ENCODE assay signal across 10 cellular contexts in genomic region chr12:6957741-6958608, GRCh38. TPM values are rescaled to one million over a fixed set of nuclear protein-coding genes. Genes with fewer than 3 reads are reported as not detected.
DNase-seq lines count a peak whose midpoint lies in the region; ATAC-seq and TF ChIP-seq lines count a peak whose summit lies in the region.
"Had no signal": no experiment of that assay in that cellular context is flagged by ENCODE, and none has a peak within 500 bp of the region (broad histone marks: within the 10 kb centered on the region; RNA-seq: fewer than 3 reads in every experiment).

No MANE protein-coding gene starts in this region.

- H3K4me3 ChIP-seq in GM06990 (replicated peaks; ENCODE audit: low read depth, low read length) (peak overlapping the region; percentile 35), mammary epithelial cell (replicated peaks in 1 of 3; ENCODE audit: insufficient read depth in 1 of 3, low read depth in 2 of 3, low read length in 3 of 3) (no peak overlapping the region), neuronal stem cell (ENCODE audit: low read length in 2 of 2) (no peak overlapping the region), PC-3 (ENCODE audit: low read length) (no peak overlapping the region)

- H3K4ac ChIP-seq in neuronal stem cell (ENCODE audit: low read length) = no peak overlapping the region

- H3K4me2 ChIP-seq in mammary epithelial cell (ENCODE audit: insufficient read depth, low read depth, low read length) (peak overlapping the region; percentile 9), neuronal stem cell (ENCODE audit: insufficient read depth, low read length, poor library complexity, severe bottlenecking) (no peak overlapping the region), PC-3 (ENCODE audit: low read length) (no peak overlapping the region)

- no peaks in the 10 kb centered on the region for H3F3A ChIP-seq in PC-3 (ENCODE audit: low read length, unreplicated experiment)

- no peak overlapping the region for H4K8ac ChIP-seq in neuronal stem cell (ENCODE audit: low read depth, low read length)

- intact Hi-C loops in mammary epithelial cell (cut with micrococcal nuclease) (no loop called here), PC-3 (cut with micrococcal nuclease) (no loop called here)

- ATAC-seq in GM18517 (IDR thresholded peaks at IDR 0.05; ENCODE audit: unreplicated experiment) = no peak
- ATAC-seq in PC-3 = no peak

- dilution Hi-C loops in mammary epithelial cell (cut with HindIII; ENCODE audit: low sequenced_read_pairs) = no loop called here

- CTCF ChIA-PET in mammary epithelial cell (lab: Charles Lee; ENCODE audit: low non-redundant PET) (interaction anchor here (0.5 kb wide), 1 partner anchor 61 kb away, joined by 4 read pairs; no protein-coding TSS in a partner anchor), PC-3 (lab: Charles Lee) (no interaction called here)

- H3K27ac ChIP-seq in KOPT-K1 (ENCODE audit: low read depth, low read length, poor library complexity, severe bottlenecking) (peak overlapping the region; percentile 97), mammary epithelial cell (ENCODE audit: insufficient read depth, low read depth, low read length) (no peak overlapping the region), neuronal stem cell (replicated peaks; ENCODE audit: low read length) (no peak overlapping the region), PC-3 (ENCODE audit: low read length) (no peak overlapping the region)

- TF ChIP-seq CTCF in GM06990 (IDR thresholded peaks at IDR 0.05; ENCODE audit: insufficient read depth, low read length, poor library complexity, severe bottlenecking) = no peak
- TF ChIP-seq CTCF in mammary epithelial cell (conservative IDR thresholded peaks at IDR 0.05 in 1 of 2, IDR thresholded peaks at IDR 0.05 in 1 of 2; ENCODE audit: extremely low read depth in 1 of 2, insufficient read depth in 1 of 2, low read depth in 1 of 2, low read length in 2 of 2) = no peak
- TF ChIP-seq CTCF in PC-3 (conservative IDR thresholded peaks at IDR 0.05; ENCODE audit: low read depth, low read length) = no peak

- BruUV-seq in mammary epithelial cell (replicated peaks; lab: Mats Ljungman, UMichigan) (no TSS peak), PC-3 (replicated peaks; lab: Mats Ljungman, UMichigan) (no TSS peak)

- peak overlapping the region; percentile 81 for H2AK5ac ChIP-seq in neuronal stem cell (ENCODE audit: low read depth, low read length)

- WGBS in mammary epithelial cell (ENCODE audit: low coverage, missing lambda C conversion rate) = 69% methylated on average over 18 of the region's 28 CpGs
- no CpG with 5 or more reads among the region's 28 CpGs for WGBS in neuronal stem cell (ENCODE audit: extremely low coverage in 2 of 2, insufficient read length in 2 of 2, insufficient replicate concordance in 1 of 2), 2 donors

- H3K9ac ChIP-seq in mammary epithelial cell (ENCODE audit: insufficient read depth, low read length) = no peak overlapping the region
- H3K9ac ChIP-seq in neuronal stem cell (ENCODE audit: low read depth, low read length, poor library complexity) = no peak overlapping the region
- no peak overlapping the region for H3K9ac ChIP-seq in PC-3 (ENCODE audit: low read length)

- no peaks in the 10 kb centered on the region for H3K9me2 ChIP-seq in PC-3 (replicated peaks; ENCODE audit: low read length)

- no peaks in the 10 kb centered on the region for H4K20me1 ChIP-seq in mammary epithelial cell (ENCODE audit: insufficient read depth, low read length)
- no peaks in the 10 kb centered on the region for H4K20me1 ChIP-seq in PC-3 (ENCODE audit: low read length)

- H3K4me1 ChIP-seq in mammary epithelial cell (ENCODE audit: insufficient read depth, low read length) (peaks cover 35% of the 10 kb centered on the region), neuronal stem cell (ENCODE audit: control insufficient read depth in 2 of 2, insufficient read depth in 1 of 2, low read depth in 1 of 2, low read length in 2 of 2) (peaks cover 15 to 31% of the 10 kb centered on the region in 2 donors), PC-3 (ENCODE audit: insufficient read depth, low read length) (peaks cover 14% of the 10 kb centered on the region)

- H3K79me1 ChIP-seq in neuronal stem cell (ENCODE audit: low read depth, low read length) = no peaks in the 10 kb centered on the region

- no peak overlapping the region for H2BK15ac ChIP-seq in neuronal stem cell (ENCODE audit: low read length)

- H3K27me3 ChIP-seq in GM06990 (replicated peaks; ENCODE audit: control insufficient read depth, insufficient read depth, low read length) (no peaks in the 10 kb centered on the region), mammary epithelial cell (ENCODE audit: insufficient read depth, low read length) (no peaks in the 10 kb centered on the region), neuronal stem cell (ENCODE audit: control insufficient read depth in 3 of 3, insufficient read depth in 3 of 3, low read depth in 1 of 3, low read length in 3 of 3) (no peaks in the 10 kb centered on the region), PC-3 (ENCODE audit: low read length) (no peaks in the 10 kb centered on the region)

- peak overlapping the region; percentile 40 for H3K23ac ChIP-seq in neuronal stem cell (ENCODE audit: low read depth, low read length, poor library complexity)

- POLR2A ChIA-PET in PC-3 (lab: Charles Lee; ENCODE audit: unreplicated experiment) = no interaction called here

- in situ Hi-C loops in mammary epithelial cell (cut with MboI; ENCODE audit: low sequenced_read_pairs in 2 of 2) = no loop called here

- no peaks in the 10 kb centered on the region for H3K9me3 ChIP-seq in KOPT-K1 (ENCODE audit: insufficient read depth, low read length, poor library complexity, severe bottlenecking)
- H3K9me3 ChIP-seq in mammary epithelial cell (replicated peaks; ENCODE audit: insufficient read depth, low read length) = no peaks in the 10 kb centered on the region
- no peaks in the 10 kb centered on the region for H3K9me3 ChIP-seq in neuronal stem cell (replicated peaks in 1 of 2; ENCODE audit: control insufficient read depth in 2 of 2, insufficient read depth in 1 of 2, low read depth in 1 of 2, low read length in 2 of 2)
- no peaks in the 10 kb centered on the region for H3K9me3 ChIP-seq in PC-3 (ENCODE audit: low read length)

- DNase-seq in GM06990 (ENCODE audit: extremely low read depth, insufficient read length) = no peak
- no peak for DNase-seq in mammary epithelial cell
- no peak for DNase-seq in neuronal stem cell (ENCODE audit: low spot score)
- DNase-seq in HCEC 1CT = no peak
- DNase-seq in PC-3 = no peak
- no peak for DNase-seq in NCI-H748 (lab: John Stamatoyannopoulos, UW; ENCODE audit: unreplicated experiment)
- DNase-seq: erythroblast had no signal

- no peak overlapping the region for H2BK120ac ChIP-seq in neuronal stem cell (ENCODE audit: low read depth, low read length)

- no peak overlapping the region for H3K14ac ChIP-seq in neuronal stem cell (ENCODE audit: low read length)

- H2AFZ ChIP-seq in mammary epithelial cell (ENCODE audit: low read depth, low read length) = peak overlapping the region; percentile 8
- H2AFZ ChIP-seq in neuronal stem cell (ENCODE audit: low read length) = peak overlapping the region; percentile 91
- H2AFZ ChIP-seq in PC-3 (ENCODE audit: low read length) = no peak overlapping the region

- H3K18ac ChIP-seq in neuronal stem cell (ENCODE audit: low read length) = peak overlapping the region; percentile 39

- no peak overlapping the region for H4K91ac ChIP-seq in neuronal stem cell (ENCODE audit: low read depth, low read length, poor library complexity)

- peaks cover 7% of the 10 kb centered on the region for H3K79me2 ChIP-seq in mammary epithelial cell (ENCODE audit: insufficient read depth, low read length)
- no peaks in the 10 kb centered on the region for H3K79me2 ChIP-seq in PC-3 (ENCODE audit: low read length)

- H2BK5ac ChIP-seq in neuronal stem cell (ENCODE audit: low read length) = no peak overlapping the region

- no peak overlapping the region for H2BK12ac ChIP-seq in neuronal stem cell (ENCODE audit: low read length)

- peaks cover 58% of the 10 kb centered on the region for H3K36me3 ChIP-seq in GM06990 (ENCODE audit: control insufficient read depth, insufficient read depth, low read length)
- H3K36me3 ChIP-seq in KOPT-K1 (ENCODE audit: insufficient read depth, low read length) = peaks cover 62% of the 10 kb centered on the region
- H3K36me3 ChIP-seq in mammary epithelial cell (ENCODE audit: insufficient read depth, low read length) = no peaks in the 10 kb centered on the region
- H3K36me3 ChIP-seq in neuronal stem cell (replicated peaks in 1 of 2; ENCODE audit: control insufficient read depth in 2 of 2, insufficient read depth in 2 of 2, low read length in 2 of 2) = no peaks in the 10 kb centered on the region
- H3K36me3 ChIP-seq in PC-3 (ENCODE audit: low read depth, low read length) = no peaks in the 10 kb centered on the region

RNA-seq across cellular contexts. Expression of gene PTPN6, which starts 6.8 kb away (rescaled TPM):
- 10 to 100 TPM; 13.0 to 27.0 TPM for total RNA-seq in mammary epithelial cell
- polyA plus RNA-seq in mammary epithelial cell = 16.4 TPM
- 8.0 TPM for polyA minus RNA-seq in mammary epithelial cell
- polyA plus RNA-seq in neuronal stem cell (2013, experiment 1 of 2) = 3.2 TPM
- 2.7 TPM for polyA plus RNA-seq in neuronal stem cell (2013, experiment 2 of 2)
- total RNA-seq in PC-3 (2014; rRNA removed) = 22.5 and 28.4 TPM in 2 replicates

RNA-seq across cellular contexts. Expression of gene PHB2, which starts 12.5 kb away (rescaled TPM):
- total RNA-seq in mammary epithelial cell (100 to 1,000 TPM; 149 to 168 TPM), PC-3 (2014; rRNA removed) (353 and 376 TPM in 2 replicates)
- polyA plus RNA-seq in mammary epithelial cell = 319 TPM
- 137 TPM for polyA minus RNA-seq in mammary epithelial cell
- 315 TPM for polyA plus RNA-seq in neuronal stem cell (2013, experiment 1 of 2)
- polyA plus RNA-seq in neuronal stem cell (2013, experiment 2 of 2) = 311 TPM

RNA-seq across cellular contexts. Expression of gene EMG1, which starts 12.7 kb away (rescaled TPM):
- total RNA-seq in mammary epithelial cell = 10 to 100 TPM; 29.3 to 75.1 TPM
- 48.5 TPM for polyA plus RNA-seq in mammary epithelial cell
- polyA minus RNA-seq in mammary epithelial cell = 25.8 TPM
- 24.4 TPM for polyA plus RNA-seq in neuronal stem cell (2013, experiment 1 of 2)
- 24.2 TPM for polyA plus RNA-seq in neuronal stem cell (2013, experiment 2 of 2)
- 40.7 and 44.3 TPM in 2 replicates for total RNA-seq in PC-3 (2014; rRNA removed)

RNA-seq across cellular contexts. Expression of gene C12orf57, which starts 14.2 kb away (rescaled TPM):
- 10 to 100 TPM; 31.3 to 61.3 TPM for total RNA-seq in mammary epithelial cell
- polyA plus RNA-seq in mammary epithelial cell = 128 TPM
- polyA minus RNA-seq in mammary epithelial cell = 27.8 TPM
- polyA plus RNA-seq in neuronal stem cell (2013, experiment 1 of 2) = 511 TPM
- polyA plus RNA-seq in neuronal stem cell (2013, experiment 2 of 2) = 489 TPM
- total RNA-seq in PC-3 (2014; rRNA removed) = 125 and 130 TPM in 2 replicates

RNA-seq across cellular contexts. Expression of gene RNU7-1, which starts 14.4 kb away (rescaled TPM):
- total RNA-seq in mammary epithelial cell (not detected), PC-3 (2014; rRNA removed) (not detected in 2 replicates)
- not detected for polyA plus RNA-seq in mammary epithelial cell
- polyA minus RNA-seq in mammary epithelial cell = not detected
- not detected for polyA plus RNA-seq in neuronal stem cell (2013, experiment 1 of 2)
- not detected for polyA plus RNA-seq in neuronal stem cell (2013, experiment 2 of 2)
- total RNA-seq: NCI-H460 had no signal
